19 cellular contexts compared by ENCODE assay signal in genomic region chr2:15059870-15060617, GRCh38.
DNase-seq lines count a peak whose midpoint lies in the region; ATAC-seq, FAIRE-seq and TF ChIP-seq lines count a peak whose summit lies in the region.
"Had no signal": no experiment of that assay in that cellular context is flagged by ENCODE, and none has a peak within 500 bp of the region (broad histone marks: within the 10 kb centered on the region; RNA-seq: fewer than 3 reads in every experiment).

No MANE protein-coding gene starts in this region.

- no peaks in the 10 kb centered on the region for H3K36me3 Mint-ChIP-seq in activated CD8-positive, alpha-beta T cell treated with anti-CD3 and anti-CD28 coated beads, Interleukin-2, amount 10 ng/mL, durations not matched to agents 7 days and 5 days (ENCODE audit: low read depth)
- H3K36me3 Mint-ChIP-seq: CD14-positive monocyte had no signal

- peaks cover 9% of the 10 kb centered on the region for H3K27me3 Mint-ChIP-seq in activated CD8-positive, alpha-beta T cell treated with anti-CD3 and anti-CD28 coated beads, Interleukin-2, amount 10 ng/mL, durations not matched to agents 7 days and 5 days (ENCODE audit: low read depth)

- no peaks in the 10 kb centered on the region for H3K4me1 Mint-ChIP-seq in activated CD8-positive, alpha-beta T cell treated with anti-CD3 and anti-CD28 coated beads, Interleukin-2, amount 10 ng/mL, durations not matched to agents 7 days and 5 days (ENCODE audit: low read depth)
- H3K4me1 Mint-ChIP-seq: activated B cell treated with CpG ODN at 0.5 μM for 24 hours; activated T-helper 17 cell treated with anti-CD3 and anti-CD28 coated beads, Interleukin-2, amount 50 U/mL, for 72 hours; CD14-positive monocyte had no signal

- in situ Hi-C loops in transverse colon (cut with MboI; ENCODE audit: low pct_ligation_motif_present in 1 of 4, low pct_unique_long_range_greater_than_20kb in 1 of 4, low sequenced_read_pairs in 3 of 4), result no loop called here

- no peaks in the 10 kb centered on the region for H3K36me3 ChIP-seq in transverse colon
- H3K36me3 ChIP-seq: SJSA1, upper lobe of right lung had no signal

- 71 to 84% methylated on average over 7 to 12 of the region's 12 CpGs for whole genome bisulfite sequencing in transverse colon (ENCODE audit: low coverage in 1 of 2), 2 donors

- no peak for TF ChIP-seq POLR2A in transverse colon (IDR thresholded peaks at IDR 0.05)
- TF ChIP-seq POLR2A in H54 (IDR thresholded peaks at IDR 0.05; ENCODE audit: low read depth, low read length), result no peak

- no peak overlapping the region for H3K4me3 Mint-ChIP-seq in activated CD8-positive, alpha-beta T cell treated with anti-CD3 and anti-CD28 coated beads, Interleukin-2, amount 10 ng/mL, durations not matched to agents 7 days and 5 days
- H3K4me3 Mint-ChIP-seq: activated B cell treated with CpG ODN at 0.5 μM for 24 hours; activated T-helper 17 cell treated with anti-CD3 and anti-CD28 coated beads, Interleukin-2, amount 50 U/mL, for 72 hours; CD14-positive monocyte; stimulated activated naive CD8-positive, alpha-beta T cell treated with anti-CD3 and anti-CD28 coated beads, Interleukin-15, Interleukin-2, amounts not matched to agents 100 ng/mL and 50 ng/mL, for 24 hours had no signal

- no peak for FAIRE-seq in H54 (lab: Jason Lieb, UNC)

- no peak overlapping the region for H3K27ac Mint-ChIP-seq in activated CD8-positive, alpha-beta T cell treated with anti-CD3 and anti-CD28 coated beads, Interleukin-2, amount 10 ng/mL, durations not matched to agents 7 days and 5 days
- H3K27ac Mint-ChIP-seq: activated B cell treated with CpG ODN at 0.5 μM for 24 hours; activated T-helper 17 cell treated with anti-CD3 and anti-CD28 coated beads, Interleukin-2, amount 50 U/mL, for 72 hours; CD14-positive monocyte; stimulated activated naive CD8-positive, alpha-beta T cell treated with anti-CD3 and anti-CD28 coated beads, Interleukin-15, Interleukin-2, amounts not matched to agents 100 ng/mL and 50 ng/mL, for 24 hours had no signal

- TF ChIP-seq EP300 in transverse colon (IDR thresholded peaks at IDR 0.05; ENCODE audit: low read depth), result no peak

- no peaks in the 10 kb centered on the region for H3K9me3 ChIP-seq in transverse colon
- H3K9me3 ChIP-seq: SJSA1, upper lobe of right lung had no signal

- no peaks in the 10 kb centered on the region for H3K27me3 ChIP-seq in transverse colon
- H3K27me3 ChIP-seq: SJSA1, upper lobe of right lung had no signal

- no peak overlapping the region for H3K27ac ChIP-seq in transverse colon
- H3K27ac ChIP-seq: SJSA1, upper lobe of right lung had no signal

- no peaks in the 10 kb centered on the region for H3K4me1 ChIP-seq in transverse colon
- H3K4me1 ChIP-seq: SJSA1, upper lobe of right lung had no signal

- intact Hi-C loops in transverse colon (cut with DNase I; ENCODE audit: low total_unique reads), result no loop called here

- H3K4me3 ChIP-seq in epithelial cell of esophagus (ENCODE audit: low read length), result no peak overlapping the region
- no peak overlapping the region for H3K4me3 ChIP-seq in transverse colon
- H3K4me3 ChIP-seq: SJSA1, upper lobe of right lung had no signal

- no peaks in the 10 kb centered on the region for H3K9me3 Mint-ChIP-seq in activated CD8-positive, alpha-beta T cell treated with anti-CD3 and anti-CD28 coated beads, Interleukin-2, amount 10 ng/mL, durations not matched to agents 7 days and 5 days (ENCODE audit: insufficient read depth)
- H3K9me3 Mint-ChIP-seq: activated B cell treated with CpG ODN at 0.5 μM for 24 hours; stimulated activated naive CD8-positive, alpha-beta T cell treated with anti-CD3 and anti-CD28 coated beads, Interleukin-15, Interleukin-2, amounts not matched to agents 100 ng/mL and 50 ng/mL, for 24 hours had no signal

- CTCF ChIA-PET in activated CD8-positive, alpha-beta T cell treated with anti-CD3 and anti-CD28 coated beads, Interleukin-2, amount 10 ng/mL, durations not matched to agents 7 days and 5 days (lab: Charles Lee), result interaction anchor here (0.9 to 1.2 kb wide), 2 partner anchors 11 to 19 kb away, joined by 3 read pairs; no protein-coding TSS in a partner anchor

- TF ChIP-seq CTCF in epithelial cell of esophagus (IDR thresholded peaks at IDR 0.05; ENCODE audit: insufficient read depth, low read depth, low read length, missing control alignments) (no peak), transverse colon (IDR thresholded peaks at IDR 0.05) (no peak)

- ATAC-seq in activated CD8-positive, alpha-beta T cell treated with anti-CD3 and anti-CD28 coated beads, Interleukin-2, amount 10 ng/mL, durations not matched to agents 7 days and 5 days, result no peak
- ATAC-seq: activated T-helper 17 cell treated with anti-CD3 and anti-CD28 coated beads, Interleukin-2, amount 50 U/mL, for 72 hours; upper lobe of right lung had no signal

- POLR2A ChIA-PET in activated CD8-positive, alpha-beta T cell treated with anti-CD3 and anti-CD28 coated beads, Interleukin-2, amount 10 ng/mL, durations not matched to agents 7 days and 5 days (lab: Charles Lee), result no interaction called here

- DNase-seq in DMS53 treated with DMSO at 0.1 percent for 48 hours (lab: John Stamatoyannopoulos, UW; ENCODE audit: unreplicated experiment), result peak; percentile 67
- peak; percentile 80 for DNase-seq in NCI-H128 (lab: John Stamatoyannopoulos, UW; ENCODE audit: unreplicated experiment)
- peak; percentile 94 for DNase-seq in NCI-H345 (lab: John Stamatoyannopoulos, UW)
- peak; percentile 67 for DNase-seq in epithelial cell of esophagus (ENCODE audit: low read depth)
- DNase-seq in activated CD8-positive, alpha-beta T cell treated with anti-CD3 and anti-CD28 coated beads, Interleukin-2, amount 10 ng/mL, durations not matched to agents 7 days and 5 days, result no peak
- no peak for DNase-seq in transverse colon
- DNase-seq in activated naive CD4-positive, alpha-beta T cell treated with Interleukin-2 at 50 U/mL for 16 hours, result no peak
- no peak for DNase-seq in H54 (ENCODE audit: insufficient read length, low spot score)
- DNase-seq: ACHN; activated B cell treated with CpG ODN at 0.5 μM for 24 hours; erythroblast; NCI-H446 treated with DMSO at 0.1 percent for 48 hours; stimulated activated CD4-positive, alpha-beta T cell treated with anti-CD3 and anti-CD28 coated beads, Interleukin-1b, Interleukin-23, amount 100 ng/mL, for 48 hours; T-helper 2 cell; upper lobe of right lung had no signal

Comparison
In these comparisons a context has a peak if more than half of its experiments do, and no peak if none do; other contexts are left out.
1. DNase-seq: peak in DMS53 treated with DMSO at 0.1 percent for 48 hours (single experiment), NCI-H128 (single experiment), NCI-H345 (single experiment) and epithelial cell of esophagus (single experiment); none in activated CD8-positive, alpha-beta T cell treated with anti-CD3 and anti-CD28 coated beads, Interleukin-2, amount 10 ng/mL, durations not matched to agents 7 days and 5 days (single experiment), transverse colon (single experiment), activated naive CD4-positive, alpha-beta T cell treated with Interleukin-2 at 50 U/mL for 16 hours (single experiment) and H54 (single experiment).